Comparison of ENCODE assay signal across 8 cellular contexts in genomic region chr21:39348040-39348354, GRCh38. TPM values are rescaled to one million over a fixed set of nuclear protein-coding genes. Genes with fewer than 3 reads are reported as not detected.
DNase-seq lines count a peak whose midpoint lies in the region; FAIRE-seq and TF ChIP-seq lines count a peak whose summit lies in the region.

No MANE protein-coding gene starts in this region.

- peak overlapping the region; percentile 79 for H3K4me3 Mint-ChIP-seq in dendritic cell treated with granulocyte-macrophage colony-stimulating factor and Interleukin-4, amounts not matched to agents 40 ng/mL and 50 ng/mL, for 4 days
- H3K4me3 Mint-ChIP-seq in nephron = peak overlapping the region; percentile 86 to 97 (median 93)

- FAIRE-seq in GM12891 (lab: Jason Lieb, UNC) = no peak

- peaks cover 45% of the 10 kb centered on the region for H3K36me3 Mint-ChIP-seq in dendritic cell treated with granulocyte-macrophage colony-stimulating factor and Interleukin-4, amounts not matched to agents 40 ng/mL and 50 ng/mL, for 4 days (ENCODE audit: low read depth)
- H3K36me3 Mint-ChIP-seq in nephron (ENCODE audit: low read depth) = peaks cover 44% of the 10 kb centered on the region

- H3K27ac Mint-ChIP-seq in dendritic cell treated with granulocyte-macrophage colony-stimulating factor and Interleukin-4, amounts not matched to agents 40 ng/mL and 50 ng/mL, for 4 days = peak overlapping the region; percentile 94
- peak overlapping the region; percentile 93 to 99 (median 98) for H3K27ac Mint-ChIP-seq in nephron

- H3K4me1 Mint-ChIP-seq in dendritic cell treated with granulocyte-macrophage colony-stimulating factor and Interleukin-4, amounts not matched to agents 40 ng/mL and 50 ng/mL, for 4 days (ENCODE audit: low read depth) = peaks cover 30% of the 10 kb centered on the region
- peaks cover 45% of the 10 kb centered on the region for H3K4me1 Mint-ChIP-seq in nephron

- intact Hi-C loops in dendritic cell treated with granulocyte-macrophage colony-stimulating factor and Interleukin-4, amounts not matched to agents 40 ng/mL and 50 ng/mL, for 4 days (cut with micrococcal nuclease) = no loop called here

- H3K27me3 Mint-ChIP-seq in dendritic cell treated with granulocyte-macrophage colony-stimulating factor and Interleukin-4, amounts not matched to agents 40 ng/mL and 50 ng/mL, for 4 days = no peaks in the 10 kb centered on the region
- no peaks in the 10 kb centered on the region for H3K27me3 Mint-ChIP-seq in nephron (ENCODE audit: low read depth)

- DNase-seq in NCI-H1694 treated with DMSO at 0.1 percent for 48 hours (lab: John Stamatoyannopoulos, UW) = peak; percentile 65
- DNase-seq in NCI-H1694 (lab: John Stamatoyannopoulos, UW) = no peak
- peak; percentile 67 for DNase-seq in NCI-H1105 treated with DMSO at 0.1 percent for 48 hours (lab: John Stamatoyannopoulos, UW)
- DNase-seq in stimulated activated CD4-positive, alpha-beta T cell treated with anti-CD3 and anti-CD28 coated beads, Interleukin-12 subunit alpha, Interleukin-12 subunit beta, amount 100 ng/mL, for 4 hours = no peak
- DNase-seq in GM12891 (ENCODE audit: insufficient read length, low spot score) = no peak
- DNase-seq in COLO829 (ENCODE audit: low spot score) = no peak

- no peaks in the 10 kb centered on the region for H3K9me3 Mint-ChIP-seq in dendritic cell treated with granulocyte-macrophage colony-stimulating factor and Interleukin-4, amounts not matched to agents 40 ng/mL and 50 ng/mL, for 4 days
- peaks cover 4% of the 10 kb centered on the region for H3K9me3 Mint-ChIP-seq in nephron

- no peak for TF ChIP-seq CTCF in nephron (IDR thresholded peaks at IDR 0.05; ENCODE audit: unreplicated experiment in 3 of 3)

- no peak for TF ChIP-seq POLR2A in GM12891 (IDR thresholded peaks at IDR 0.05; ENCODE audit: low read depth, low read length)

TF ChIP-seq in GM12891, 5 proteins besides CTCF, POLR2A, EP300 and RAD21:
- TF ChIP-seq PAX5 (IDR thresholded peaks at IDR 0.05; ENCODE audit: insufficient read depth, low read length, severe bottlenecking) (no peak), POLR2AphosphoS5 (IDR thresholded peaks at IDR 0.05; ENCODE audit: low read depth, low read length) (no peak), SPI1 (IDR thresholded peaks at IDR 0.05; ENCODE audit: low read depth, low read length) (no peak), POU2F2 (IDR thresholded peaks at IDR 0.05; ENCODE audit: low read depth, low read length) (no peak), TAF1 (IDR thresholded peaks at IDR 0.05; ENCODE audit: low read depth, low read length) (no peak)

RNA-seq across cellular contexts. Expression of gene HMGN1, which starts 0.9 kb away (rescaled TPM):
- 242 TPM for polyA plus RNA-seq in GM12891 (2012; ENCODE audit: low read depth, missing spikeins)

RNA-seq across cellular contexts. Expression of gene BRWD1, which starts 34.6 kb away (rescaled TPM):
- polyA plus RNA-seq in GM12891 (2012; ENCODE audit: low read depth, missing spikeins) = 5.2 TPM

Comparison
In these comparisons a context has a peak if more than half of its experiments do, and no peak if none do; other contexts are left out.
1. DNase-seq: peak in NCI-H1694 treated with DMSO at 0.1 percent for 48 hours (single experiment) and NCI-H1105 treated with DMSO at 0.1 percent for 48 hours (single experiment); none in NCI-H1694 (single experiment), stimulated activated CD4-positive, alpha-beta T cell treated with anti-CD3 and anti-CD28 coated beads, Interleukin-12 subunit alpha, Interleukin-12 subunit beta, amount 100 ng/mL, for 4 hours (single experiment), GM12891 (single experiment) and COLO829 (single experiment).